In the genomic region with DNA sequence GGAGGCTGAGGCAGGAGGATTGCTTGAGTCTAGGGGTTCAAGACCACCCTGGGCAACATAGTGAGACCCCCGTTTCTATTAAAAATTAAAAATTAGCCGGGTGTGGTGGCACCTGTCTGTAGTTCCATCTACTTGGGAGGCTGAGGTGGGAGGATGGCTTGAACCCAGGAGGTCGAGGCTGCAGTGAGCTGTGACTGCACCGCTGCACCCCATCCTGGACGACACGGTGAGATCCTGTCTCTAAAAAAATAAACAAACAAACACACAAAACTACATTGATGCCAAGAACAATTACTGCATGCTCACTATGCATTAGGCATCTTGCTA, we compare ENCODE assay signal across 8 cellular contexts. TPM values are rescaled to one million over a fixed set of nuclear protein-coding genes. Genes with fewer than 3 reads are reported as not detected.
A peak's percentile ranks its signal among the peaks of the same experiment; 100 is the strongest.
DNase-seq lines count a peak whose midpoint lies in the region; ATAC-seq and TF ChIP-seq lines count a peak whose summit lies in the region.

No MANE protein-coding gene starts in this region.

- no peaks in the 10 kb centered on the region for H3K27me3 Mint-ChIP-seq in activated T-helper 1 cell treated with anti-CD3 and anti-CD28 coated beads, Interleukin-12 subunit alpha, Interleukin-12 subunit beta, Interleukin-2, Interleukin-4 antibody, amounts not matched to agents 30 ng/mL and 10 ng/mL and 1 ng/mL, durations not matched to agents 14 hours and 24 hours and 36 hours (ENCODE audit: insufficient read depth)

- H2AFZ ChIP-seq in hepatocyte, result peak overlapping the region; percentile 92

- DNase-seq in HFF-Myc (ENCODE audit: extremely low read depth, low read depth), result no peak
- DNase-seq in activated T-helper 1 cell treated with anti-CD3 and anti-CD28 coated beads, Interleukin-12 subunit alpha, Interleukin-12 subunit beta, Interleukin-2, Interleukin-4 antibody, amounts not matched to agents 30 ng/mL and 10 ng/mL and 1 ng/mL, durations not matched to agents 14 hours and 24 hours and 36 hours (ENCODE audit: low spot score), result no peak
- no peak for DNase-seq in hepatocyte (ENCODE audit: low spot score)
- DNase-seq in spleen, result no peak
- no peak for DNase-seq in AG20443 (ENCODE audit: low spot score)
- DNase-seq in NOMO-1 (lab: John Stamatoyannopoulos, UW; ENCODE audit: unreplicated experiment in 2 of 2), result no peak
- DNase-seq in stimulated activated CD4-positive, alpha-beta T cell treated with anti-CD3 and anti-CD28 coated beads, Interleukin-2, amount 100 ng/mL, for 24 hours, result no peak

- H3K36me3 ChIP-seq in hepatocyte (replicated peaks; ENCODE audit: insufficient read depth, low read depth) (no peaks in the 10 kb centered on the region), spleen (no peaks in the 10 kb centered on the region)

- no peaks in the 10 kb centered on the region for H3K9me3 Mint-ChIP-seq in activated T-helper 1 cell treated with anti-CD3 and anti-CD28 coated beads, Interleukin-12 subunit alpha, Interleukin-12 subunit beta, Interleukin-2, Interleukin-4 antibody, amounts not matched to agents 30 ng/mL and 10 ng/mL and 1 ng/mL, durations not matched to agents 14 hours and 24 hours and 36 hours

- WGBS in hepatocyte (ENCODE audit: low lambda C conversion rate, missing lambda C conversion rate), result 77% methylated on average over 6 of the region's 6 CpGs
- 47 to 70% (median 54%) methylated on average over 6 of the region's 6 CpGs for WGBS in spleen, 5 donors

- intact Hi-C loops in activated T-helper 1 cell treated with anti-CD3 and anti-CD28 coated beads, Interleukin-12 subunit alpha, Interleukin-12 subunit beta, Interleukin-2, Interleukin-4 antibody, amounts not matched to agents 30 ng/mL and 10 ng/mL and 1 ng/mL, durations not matched to agents 14 hours and 24 hours and 36 hours (cut with micrococcal nuclease), result loop anchor here (1.0 to 5.0 kb wide), 6 partner anchors 88 to 832 kb away; partner anchors contain the start of genes BRAT1, PSMG3, SNX8 and TTYH3
- intact Hi-C loops in spleen (cut with DNase I; ENCODE audit: low total_unique reads), result no loop called here

- H4K20me1 ChIP-seq in hepatocyte (ENCODE audit: insufficient read depth, poor library complexity, severe bottlenecking), result no peaks in the 10 kb centered on the region

- H3K9me2 ChIP-seq in hepatocyte (replicated peaks; ENCODE audit: insufficient read depth), result no peaks in the 10 kb centered on the region

- H3K9me3 ChIP-seq in hepatocyte (ENCODE audit: low read depth) (no peaks in the 10 kb centered on the region), spleen (no peaks in the 10 kb centered on the region)

- H3K4me2 ChIP-seq in hepatocyte, result peak overlapping the region; percentile 84

- TF ChIP-seq POLR2A in spleen (IDR thresholded peaks at IDR 0.05), result no peak

- H3K4me3 ChIP-seq in HFF-Myc (replicated peaks; ENCODE audit: low read depth, low read length), result peak overlapping the region; percentile 54
- H3K4me3 ChIP-seq in hepatocyte, result peak overlapping the region; percentile 91
- peak overlapping the region; percentile 48 to 93 (median 87) for H3K4me3 ChIP-seq in spleen

- H3K4me3 Mint-ChIP-seq in activated T-helper 1 cell treated with anti-CD3 and anti-CD28 coated beads, Interleukin-12 subunit alpha, Interleukin-12 subunit beta, Interleukin-2, Interleukin-4 antibody, amounts not matched to agents 30 ng/mL and 10 ng/mL and 1 ng/mL, durations not matched to agents 14 hours and 24 hours and 36 hours, result peak overlapping the region; percentile 90

- no peaks in the 10 kb centered on the region for H3K27me3 ChIP-seq in hepatocyte
- H3K27me3 ChIP-seq in spleen (replicated peaks in 1 of 7), result no peaks in the 10 kb centered on the region

- H3K27ac ChIP-seq in hepatocyte, result peak overlapping the region; percentile 66
- peak overlapping the region in 6 of 8 donors; percentile 51 to 93 (median 88) for H3K27ac ChIP-seq in spleen

- peaks cover 10% of the 10 kb centered on the region for H3K4me1 ChIP-seq in hepatocyte (ENCODE audit: insufficient read depth)
- H3K4me1 ChIP-seq in spleen, result peaks cover 43 to 91% (median 73%) of the 10 kb centered on the region in 6 donors

- peaks cover 51% of the 10 kb centered on the region for H3K4me1 Mint-ChIP-seq in activated T-helper 1 cell treated with anti-CD3 and anti-CD28 coated beads, Interleukin-12 subunit alpha, Interleukin-12 subunit beta, Interleukin-2, Interleukin-4 antibody, amounts not matched to agents 30 ng/mL and 10 ng/mL and 1 ng/mL, durations not matched to agents 14 hours and 24 hours and 36 hours (ENCODE audit: low read depth)

- peak overlapping the region; percentile 63 for H3K27ac Mint-ChIP-seq in activated T-helper 1 cell treated with anti-CD3 and anti-CD28 coated beads, Interleukin-12 subunit alpha, Interleukin-12 subunit beta, Interleukin-2, Interleukin-4 antibody, amounts not matched to agents 30 ng/mL and 10 ng/mL and 1 ng/mL, durations not matched to agents 14 hours and 24 hours and 36 hours

- ATAC-seq in HG03159 (IDR thresholded peaks at IDR 0.05; ENCODE audit: unreplicated experiment), result no peak

- H3K36me3 Mint-ChIP-seq in activated T-helper 1 cell treated with anti-CD3 and anti-CD28 coated beads, Interleukin-12 subunit alpha, Interleukin-12 subunit beta, Interleukin-2, Interleukin-4 antibody, amounts not matched to agents 30 ng/mL and 10 ng/mL and 1 ng/mL, durations not matched to agents 14 hours and 24 hours and 36 hours (ENCODE audit: low read depth), result peaks cover 7% of the 10 kb centered on the region

- no peak for TF ChIP-seq CTCF in HFF-Myc (IDR thresholded peaks at IDR 0.05; ENCODE audit: low read depth, low read length, missing control alignments)
- no peak for TF ChIP-seq CTCF in hepatocyte (IDR thresholded peaks at IDR 0.05; ENCODE audit: poor library complexity)
- TF ChIP-seq CTCF in spleen (IDR thresholded peaks at IDR 0.05 in 8 of 11, conservative IDR thresholded peaks at IDR 0.05 in 3 of 11), result no peak

- H3K79me2 ChIP-seq in hepatocyte, result peaks cover 36% of the 10 kb centered on the region

RNA-seq across cellular contexts. Expression of gene CHST12, which starts 0.8 kb away (rescaled TPM):
- total RNA-seq in activated T-helper 1 cell treated with anti-CD3 and anti-CD28 coated beads, Interleukin-12 subunit alpha, Interleukin-12 subunit beta, Interleukin-2, Interleukin-4 antibody, amounts not matched to agents 30 ng/mL and 10 ng/mL and 1 ng/mL, durations not matched to agents 14 hours and 24 hours and 36 hours, result 9.9 and 10.6 TPM in 2 replicates
- total RNA-seq in hepatocyte (7.2 and 8.4 TPM in 2 replicates), spleen (10 to 100 TPM; 28.2 to 51.4 (median 33.2) TPM)
- polyA plus RNA-seq in hepatocyte (21.5 and 23.2 TPM in 2 replicates), spleen (10 to 100 TPM in 2 of 3 donors, 1 to 10 TPM in 1; 7.7 to 14.4 (median 11.7) TPM)

RNA-seq across cellular contexts. Expression of gene EIF3B, which starts 48.0 kb away (rescaled TPM):
- total RNA-seq in activated T-helper 1 cell treated with anti-CD3 and anti-CD28 coated beads, Interleukin-12 subunit alpha, Interleukin-12 subunit beta, Interleukin-2, Interleukin-4 antibody, amounts not matched to agents 30 ng/mL and 10 ng/mL and 1 ng/mL, durations not matched to agents 14 hours and 24 hours and 36 hours, result 269 and 270 TPM in 2 replicates
- total RNA-seq in hepatocyte (122 and 131 TPM in 2 replicates), spleen (100 to 1,000 TPM in 6 of 7 donors, 10 to 100 TPM in 1; 79.6 to 150 (median 116) TPM)
- polyA plus RNA-seq in hepatocyte (139 and 145 TPM in 2 replicates), spleen (100 to 1,000 TPM in 1 of 3 donors, 10 to 100 TPM in 2; 78.1 to 117 (median 96.9) TPM)
